Comparison of ENCODE assay signal across 1 cellular context in genomic region chr1:152397474-152397873, GRCh38.
TF ChIP-seq lines count a peak whose summit lies in the region.

No MANE protein-coding gene starts in this region.

TF ChIP-seq in SK-N-SH treated with all-trans-retinoic acid at 6 μM for 48 hours, 23 proteins besides CTCF, POLR2A, EP300 and RAD21 (continued from another document):
- TF ChIP-seq, protein P1, sequence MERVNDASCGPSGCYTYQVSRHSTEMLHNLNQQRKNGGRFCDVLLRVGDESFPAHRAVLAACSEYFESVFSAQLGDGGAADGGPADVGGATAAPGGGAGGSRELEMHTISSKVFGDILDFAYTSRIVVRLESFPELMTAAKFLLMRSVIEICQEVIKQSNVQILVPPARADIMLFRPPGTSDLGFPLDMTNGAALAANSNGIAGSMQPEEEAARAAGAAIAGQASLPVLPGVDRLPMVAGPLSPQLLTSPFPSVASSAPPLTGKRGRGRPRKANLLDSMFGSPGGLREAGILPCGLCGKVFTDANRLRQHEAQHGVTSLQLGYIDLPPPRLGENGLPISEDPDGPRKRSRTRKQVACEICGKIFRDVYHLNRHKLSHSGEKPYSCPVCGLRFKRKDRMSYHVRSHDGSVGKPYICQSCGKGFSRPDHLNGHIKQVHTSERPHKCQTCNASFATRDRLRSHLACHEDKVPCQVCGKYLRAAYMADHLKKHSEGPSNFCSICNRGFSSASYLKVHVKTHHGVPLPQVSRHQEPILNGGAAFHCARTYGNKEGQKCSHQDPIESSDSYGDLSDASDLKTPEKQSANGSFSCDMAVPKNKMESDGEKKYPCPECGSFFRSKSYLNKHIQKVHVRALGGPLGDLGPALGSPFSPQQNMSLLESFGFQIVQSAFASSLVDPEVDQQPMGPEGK (CRISPR knock-in tag; IDR thresholded peaks at IDR 0.05; ENCODE audit: borderline replicate concordance), result no peak
- TF ChIP-seq ZFP30 (CRISPR knock-in tag; IDR thresholded peaks at IDR 0.05), result no peak
